ENCODE assay signal across 8 cellular contexts in genomic region chr4:155953151-155954117, GRCh38. TPM values are rescaled to one million over a fixed set of nuclear protein-coding genes. Genes with fewer than 3 reads are reported as not detected.
DNase-seq lines count a peak whose midpoint lies in the region; ATAC-seq, FAIRE-seq and TF ChIP-seq lines count a peak whose summit lies in the region.

Gene CTSO, minus strand, starts transcription at chr4:155953866. Its CDS starts 19 bp downstream, at chr4:155953847.

- POLR2A ChIA-PET in CD4-positive, alpha-beta memory T cell (lab: Charles Lee; ENCODE audit: partially characterized antibody), result interaction anchor here (0.7 to 2.5 kb wide), 3 partner anchors 578 to 1404 kb away, joined by 3 to 14 read pairs (median 4); partner anchors contain the start of gene PLRG1
- POLR2A ChIA-PET in endothelial cell of umbilical vein (lab: Charles Lee), result no interaction called here

- no peaks in the 10 kb centered on the region for H3K79me2 ChIP-seq in endothelial cell of umbilical vein (ENCODE audit: control insufficient read depth, insufficient read depth, low read length)

- CTCF ChIA-PET in CD4-positive, alpha-beta memory T cell (lab: Charles Lee; ENCODE audit: partially characterized antibody), result interaction anchor here (0.7 to 2.7 kb wide), 11 partner anchors 10 to 1404 kb away, joined by 3 to 15 read pairs (median 4); partner anchors contain the start of gene PLRG1
- CTCF ChIA-PET in endothelial cell of umbilical vein (lab: Charles Lee), result interaction anchor here (0.6 to 3.0 kb wide), 35 partner anchors 9 to 1267 kb away, joined by 3 to 80 read pairs (median 5); partner anchors contain the start of genes GRIA2 and GUCY1B1

- peaks cover 10 to 38% (median 27%) of the 10 kb centered on the region in 4 donors for H3K4me1 Mint-ChIP-seq in CD4-positive, alpha-beta memory T cell

- H3K4me3 ChIP-seq in CD4-positive, alpha-beta memory T cell (ENCODE audit: low read length in 2 of 2), result peak within 1 kb of the TSS; percentile 47 to 92
- H3K4me3 ChIP-seq in endothelial cell of umbilical vein (replicated peaks in 1 of 3; ENCODE audit: insufficient read depth in 1 of 3, low read depth in 1 of 3, low read length in 3 of 3), result peak within 1 kb of the TSS; percentile 54 to 86 (median 79)
- peak within 1 kb of the TSS; percentile 94 for H3K4me3 ChIP-seq in mononuclear cell (ENCODE audit: low read length)

- no peaks in the 10 kb centered on the region for H4K20me1 ChIP-seq in endothelial cell of umbilical vein (replicated peaks; ENCODE audit: control insufficient read depth, extremely low read depth, insufficient read depth, low read length)

- peak; percentile 92 for FAIRE-seq in endothelial cell of umbilical vein (lab: Jason Lieb, UNC)

- H3K9ac ChIP-seq in endothelial cell of umbilical vein (replicated peaks; ENCODE audit: extremely low read depth, insufficient read depth, low read length), result peak within 1 kb of the TSS; percentile 97

- H3K9me3 Mint-ChIP-seq in CD4-positive, alpha-beta memory T cell, result no peaks in the 10 kb centered on the region

- DNase-seq in CD4-positive, alpha-beta memory T cell, result peak; percentile 72 to 79 (median 76)
- DNase-seq in NOMO-1 (lab: John Stamatoyannopoulos, UW; ENCODE audit: unreplicated experiment in 2 of 2) (peak; percentile 70 to 77), endothelial cell of umbilical vein (ENCODE audit: low read depth, low spot score) (peak; percentile 88)
- DNase-seq in activated CD8-positive, alpha-beta memory T cell treated with anti-CD3 and anti-CD28 coated beads, Interleukin-2, amount 50 U/mL, for 48 hours, result peak; percentile 85
- DNase-seq in stimulated activated CD8-positive, alpha-beta memory T cell treated with anti-CD3 and anti-CD28 coated beads, Interleukin-4, amount 100 ng/mL, for 1 hour (ENCODE audit: low read depth in 2 of 2, low spot score in 1 of 2), result peak; percentile 24 to 28

- peak within 1 kb of the TSS; percentile 99 to 100 (median 99) for H3K27ac Mint-ChIP-seq in CD4-positive, alpha-beta memory T cell

- TSS peak; percentile 76 for BruUV-seq in endothelial cell of umbilical vein (replicated peaks; lab: Mats Ljungman, UMichigan)

- peak in 1 of 2 donors; percentile 58 for TF ChIP-seq CTCF in endothelial cell of umbilical vein (IDR thresholded peaks at IDR 0.05; ENCODE audit: extremely low read depth in 1 of 2, insufficient read depth in 1 of 2, low read depth in 1 of 2, low read length in 2 of 2)

- H3K27me3 Mint-ChIP-seq in CD4-positive, alpha-beta memory T cell, result peaks cover 2 to 4% of the 10 kb centered on the region in 2 donors

- H3K36me3 Mint-ChIP-seq in CD4-positive, alpha-beta memory T cell, result peaks cover 0 to 6% of the 10 kb centered on the region in 2 donors

- peak within 1 kb of the TSS; percentile 99 for H2AFZ ChIP-seq in endothelial cell of umbilical vein (ENCODE audit: low read depth, low read length)

- H3K36me3 ChIP-seq in CD4-positive, alpha-beta memory T cell (ENCODE audit: insufficient read depth, low read length), result no peaks in the 10 kb centered on the region
- no peaks in the 10 kb centered on the region for H3K36me3 ChIP-seq in endothelial cell of umbilical vein (ENCODE audit: control insufficient read depth in 2 of 2, extremely low read depth in 1 of 2, insufficient read depth in 2 of 2, low read length in 2 of 2)

- peak; percentile 83 for TF ChIP-seq POLR2A in endothelial cell of umbilical vein (IDR thresholded peaks at IDR 0.05; ENCODE audit: low read depth, low read length)

- no peaks in the 10 kb centered on the region for H3K9me3 ChIP-seq in CD4-positive, alpha-beta memory T cell (ENCODE audit: control insufficient read depth in 1 of 2, low read length in 2 of 2)
- H3K9me3 ChIP-seq in endothelial cell of umbilical vein (replicated peaks; ENCODE audit: control insufficient read depth, insufficient read depth, low read length) (no peaks in the 10 kb centered on the region), mononuclear cell (ENCODE audit: low read depth, low read length) (no peaks in the 10 kb centered on the region)

- dilution Hi-C loops in endothelial cell of umbilical vein (cut with MboI; ENCODE audit: extremely low pct_ligation_motif_present, low sequenced_read_pairs), result no loop called here

- H3K9me1 ChIP-seq in endothelial cell of umbilical vein (replicated peaks; ENCODE audit: control insufficient read depth, extremely low read depth, insufficient read depth, low read length), result no peaks in the 10 kb centered on the region

- peak within 1 kb of the TSS; percentile 85 for H3K4me2 ChIP-seq in endothelial cell of umbilical vein (ENCODE audit: insufficient read depth, low read length)

- intact Hi-C loops in CD4-positive, alpha-beta memory T cell (cut with micrococcal nuclease), result loop anchor here (1.0 to 5.0 kb wide), 4 partner anchors 144 to 1621 kb away; partner anchors contain the start of genes MAP9 and PLRG1
- intact Hi-C loops in endothelial cell of umbilical vein (cut with micrococcal nuclease), result loop anchor here (1.0 to 10.0 kb wide), 7 partner anchors 144 to 1091 kb away; partner anchors contain the start of gene PDGFC

- peak within 1 kb of the TSS; percentile 97 to 100 (median 99) for H3K4me3 Mint-ChIP-seq in CD4-positive, alpha-beta memory T cell

- H3K4me1 ChIP-seq in CD4-positive, alpha-beta memory T cell (ENCODE audit: insufficient read depth, low read length), result peaks cover 17% of the 10 kb centered on the region
- H3K4me1 ChIP-seq in endothelial cell of umbilical vein (ENCODE audit: control insufficient read depth, extremely low read depth, insufficient read depth, low read length) (peaks cover 6% of the 10 kb centered on the region), mononuclear cell (ENCODE audit: insufficient read depth, low read length) (peaks cover 8% of the 10 kb centered on the region)

- ATAC-seq in GM19395 (IDR thresholded peaks at IDR 0.05; ENCODE audit: unreplicated experiment), result peak; percentile 94
- ATAC-seq in HG03571 (IDR thresholded peaks at IDR 0.05; ENCODE audit: unreplicated experiment), result peak; percentile 94

- H3K27me3 ChIP-seq in CD4-positive, alpha-beta memory T cell (ENCODE audit: insufficient read depth, low read length), result no peaks in the 10 kb centered on the region
- H3K27me3 ChIP-seq in endothelial cell of umbilical vein (ENCODE audit: control insufficient read depth in 2 of 2, insufficient read depth in 2 of 2, low read length in 2 of 2) (no peaks in the 10 kb centered on the region), mononuclear cell (ENCODE audit: insufficient read depth, low read length) (no peaks in the 10 kb centered on the region)

- H3K27ac ChIP-seq in CD4-positive, alpha-beta memory T cell (ENCODE audit: low read depth, low read length), result peak within 1 kb of the TSS; percentile 87
- peak within 1 kb of the TSS; percentile 92 for H3K27ac ChIP-seq in endothelial cell of umbilical vein (ENCODE audit: insufficient read depth, low read depth, low read length)

TF ChIP-seq in endothelial cell of umbilical vein, 7 proteins besides CTCF, POLR2A, EP300 and RAD21:
- no peak for TF ChIP-seq GATA2 (IDR thresholded peaks at IDR 0.05; ENCODE audit: insufficient read depth, insufficient read length, low read depth, low read length)
- peak; percentile 77 for TF ChIP-seq POLR2AphosphoS5 (IDR thresholded peaks at IDR 0.05; ENCODE audit: insufficient read depth, low read depth, low read length)

RNA-seq across cellular contexts. Expression of gene CTSO, which starts in this region (rescaled TPM):
- total RNA-seq in CD4-positive, alpha-beta memory T cell, result 10 to 100 TPM; 12.9 to 13.1 TPM
- 10 to 100 TPM; 28.5 to 44.0 TPM for polyA plus RNA-seq in CD4-positive, alpha-beta memory T cell
- total RNA-seq in endothelial cell of umbilical vein (6.7 and 7.9 TPM in 2 replicates), mononuclear cell (7.9 TPM)
- polyA plus RNA-seq in endothelial cell of umbilical vein, result 8.5 and 8.9 TPM in 2 replicates
- polyA plus RNA-seq in endothelial cell of umbilical vein (2011; cell fraction: cytosol; rRNA removed), result 5.9 and 7.2 TPM in 2 replicates
- 4.7 and 4.8 TPM in 2 replicates for polyA plus RNA-seq in endothelial cell of umbilical vein (2011; cell fraction: nucleus; rRNA removed)
- polyA plus RNA-seq in endothelial cell of umbilical vein (2012), result 3.6 and 4.4 TPM in 2 replicates
- 5.7 and 7.4 TPM in 2 replicates for polyA minus RNA-seq in endothelial cell of umbilical vein
- polyA minus RNA-seq in endothelial cell of umbilical vein (2011; cell fraction: cytosol; rRNA and poly(A)+ RNA removed), result not detected
- polyA minus RNA-seq in endothelial cell of umbilical vein (2011; cell fraction: nucleus; rRNA and poly(A)+ RNA removed), result 2.4 and 2.6 TPM in 2 replicates

Comparison
In these comparisons a context has a peak if more than half of its experiments do, and no peak if none do; other contexts are left out.
1. Peak in every context shown above with its lines: DNase-seq, ATAC-seq, H3K4me3 ChIP-seq and H3K27ac ChIP-seq.
2. DNase-seq: peak in every context shown above with its lines; median percentile 88 in endothelial cell of umbilical vein; 85 in activated CD8-positive, alpha-beta memory T cell treated with anti-CD3 and anti-CD28 coated beads, Interleukin-2, amount 50 U/mL, for 48 hours; 76 in CD4-positive, alpha-beta memory T cell; 74 in NOMO-1; 26 in stimulated activated CD8-positive, alpha-beta memory T cell treated with anti-CD3 and anti-CD28 coated beads, Interleukin-4, amount 100 ng/mL, for 1 hour.